In genomic region chr6:37130704-37131103, GRCh38 we compare ENCODE assay signal across 9 cellular contexts. TPM values are rescaled to one million over a fixed set of nuclear protein-coding genes. Genes with fewer than 3 reads are reported as not detected.
DNase-seq lines count a peak whose midpoint lies in the region; ATAC-seq and TF ChIP-seq lines count a peak whose summit lies in the region.
"Had no signal": no experiment of that assay in that cellular context is flagged by ENCODE, and none has a peak within 500 bp of the region (broad histone marks: within the 10 kb centered on the region; RNA-seq: fewer than 3 reads in every experiment).

No MANE protein-coding gene starts in this region.

- peak overlapping the region; percentile 26 for H2AK5ac ChIP-seq in mesenchymal stem cell (ENCODE audit: low read length, severe bottlenecking)

- H3K4ac ChIP-seq in mesenchymal stem cell (ENCODE audit: low read depth in 1 of 2, low read length in 2 of 2), result no peak overlapping the region

- POLR2A ChIA-PET in A673 (lab: Charles Lee; ENCODE audit: low non-redundant PET), result no interaction called here

- H2AFZ ChIP-seq in mesenchymal stem cell (ENCODE audit: low read depth, low read length), result no peak overlapping the region

- H3K9me3 ChIP-seq in duodenal mucosa (ENCODE audit: control insufficient read depth in 1 of 2, low read length in 2 of 2), result no peaks in the 10 kb centered on the region
- no peaks in the 10 kb centered on the region for H3K9me3 ChIP-seq in mesenchymal stem cell (ENCODE audit: control insufficient read depth, low read length)
- no peaks in the 10 kb centered on the region for H3K9me3 ChIP-seq in vagina
- H3K9me3 ChIP-seq in A673 (ENCODE audit: low read depth, low read length, poor library complexity, severe bottlenecking), result no peaks in the 10 kb centered on the region

- no peak overlapping the region for H3K9ac ChIP-seq in duodenal mucosa (ENCODE audit: low read depth in 1 of 2, low read length in 2 of 2)
- no peak overlapping the region for H3K9ac ChIP-seq in mesenchymal stem cell (ENCODE audit: low read length)

- DNase-seq in activated naive CD4-positive, alpha-beta T cell treated with anti-CD3 and anti-CD28 coated beads, Interleukin-2, amount 10 ng/mL, durations not matched to agents 7 days and 5 days, result no peak
- no peak for DNase-seq in activated naive CD4-positive, alpha-beta T cell (lab: John Stamatoyannopoulos, UW)
- DNase-seq in mesenchymal stem cell, result peak; percentile 75
- DNase-seq in vagina (ENCODE audit: extremely low spot score in 2 of 2), result no peak
- no peak for DNase-seq in A673 (ENCODE audit: low spot score)
- no peak for DNase-seq in sciatic nerve (ENCODE audit: low spot score)
- DNase-seq: activated CD4-positive, alpha-beta T cell treated with anti-CD3 and anti-CD28 coated beads, Interleukin-2, amount 50 U/mL, for 1 hour had no signal

- no TSS peak for BruUV-seq in A673 (replicated peaks; lab: Mats Ljungman, UMichigan)

- no peak overlapping the region for H3K4me3 Mint-ChIP-seq in activated naive CD4-positive, alpha-beta T cell treated with anti-CD3 and anti-CD28 coated beads, Interleukin-2, amount 10 ng/mL, durations not matched to agents 7 days and 5 days

- H2BK5ac ChIP-seq in mesenchymal stem cell (ENCODE audit: low read depth, low read length, poor library complexity, severe bottlenecking), result no peak overlapping the region

- H3K4me2 ChIP-seq in mesenchymal stem cell (ENCODE audit: low read length, poor library complexity, severe bottlenecking), result no peak overlapping the region

- peaks cover 40 to 51% of the 10 kb centered on the region in 2 donors for H3K4me1 ChIP-seq in duodenal mucosa (ENCODE audit: control insufficient read depth in 1 of 2, insufficient read depth in 2 of 2, low read length in 2 of 2)
- H3K4me1 ChIP-seq in mesenchymal stem cell (ENCODE audit: control insufficient read depth, insufficient read depth, low read depth, low read length), result peaks cover 39% of the 10 kb centered on the region
- H3K4me1 ChIP-seq in vagina, result peaks cover 40% of the 10 kb centered on the region
- H3K4me1 ChIP-seq in A673 (ENCODE audit: insufficient read depth, low read length, poor library complexity, severe bottlenecking), result peaks cover 19% of the 10 kb centered on the region

- peaks cover 5% of the 10 kb centered on the region for H3K4me1 Mint-ChIP-seq in activated naive CD4-positive, alpha-beta T cell treated with anti-CD3 and anti-CD28 coated beads, Interleukin-2, amount 10 ng/mL, durations not matched to agents 7 days and 5 days

- H3K4me3 ChIP-seq in duodenal mucosa (ENCODE audit: low read depth in 1 of 2, low read length in 2 of 2) (no peak overlapping the region), mesenchymal stem cell (ENCODE audit: insufficient read depth in 1 of 2, low read depth in 1 of 2, low read length in 2 of 2) (no peak overlapping the region), vagina (no peak overlapping the region), A673 (ENCODE audit: low read depth, low read length, poor library complexity, severe bottlenecking) (no peak overlapping the region)

- no peak for ATAC-seq in sciatic nerve
- no peak for ATAC-seq in HG03280 (IDR thresholded peaks at IDR 0.05; ENCODE audit: unreplicated experiment)

- CTCF ChIA-PET in activated naive CD4-positive, alpha-beta T cell treated with anti-CD3 and anti-CD28 coated beads, Interleukin-2, amount 10 ng/mL, durations not matched to agents 7 days and 5 days (lab: Charles Lee), result interaction anchor here (0.7 to 1.2 kb wide), 3 partner anchors 79 to 113 kb away, joined by 3 read pairs; no protein-coding TSS in a partner anchor
- CTCF ChIA-PET in A673 (lab: Charles Lee), result no interaction called here

- TF ChIP-seq CTCF in vagina (IDR thresholded peaks at IDR 0.05) (no peak), A673 (conservative IDR thresholded peaks at IDR 0.05; ENCODE audit: low read depth, low read length) (no peak)

- no peak overlapping the region for H2BK15ac ChIP-seq in mesenchymal stem cell (ENCODE audit: low read depth, poor library complexity, severe bottlenecking)

- H3K27me3 ChIP-seq in duodenal mucosa (ENCODE audit: control insufficient read depth in 1 of 2, insufficient read depth in 2 of 2, low read length in 2 of 2) (no peaks in the 10 kb centered on the region), mesenchymal stem cell (ENCODE audit: control insufficient read depth in 1 of 2, insufficient read depth in 1 of 2, low read length in 2 of 2) (no peaks in the 10 kb centered on the region), vagina (no peaks in the 10 kb centered on the region), A673 (replicated peaks; ENCODE audit: insufficient read depth, low read depth, low read length, poor library complexity) (no peaks in the 10 kb centered on the region)

- H3K27me3 Mint-ChIP-seq in activated naive CD4-positive, alpha-beta T cell treated with anti-CD3 and anti-CD28 coated beads, Interleukin-2, amount 10 ng/mL, durations not matched to agents 7 days and 5 days, result peaks cover 19% of the 10 kb centered on the region

- peak overlapping the region; percentile 33 for H3K27ac Mint-ChIP-seq in activated naive CD4-positive, alpha-beta T cell treated with anti-CD3 and anti-CD28 coated beads, Interleukin-2, amount 10 ng/mL, durations not matched to agents 7 days and 5 days

- no peaks in the 10 kb centered on the region for H3K79me1 ChIP-seq in mesenchymal stem cell (replicated peaks; ENCODE audit: low read length, poor library complexity, severe bottlenecking)

- no peak overlapping the region for H2BK120ac ChIP-seq in mesenchymal stem cell (ENCODE audit: low read depth, low read length)

- intact Hi-C loops in vagina (cut with DNase I), result loop anchor here (5.0 kb wide), 1 partner anchor 42 kb away; the partner anchor contains the start of gene PIM1
- intact Hi-C loops in A673 (cut with micrococcal nuclease; ENCODE audit: unreplicated experiment), result no loop called here
- intact Hi-C loops in sciatic nerve (cut with DNase I), result no loop called here

- no peak overlapping the region for H3K18ac ChIP-seq in mesenchymal stem cell (ENCODE audit: low read depth in 1 of 2, low read length in 2 of 2)

- 0% methylated on average over 1 of the region's 3 CpGs for WGBS in mesenchymal stem cell

- H3K9me3 Mint-ChIP-seq in activated naive CD4-positive, alpha-beta T cell treated with anti-CD3 and anti-CD28 coated beads, Interleukin-2, amount 10 ng/mL, durations not matched to agents 7 days and 5 days, result no peaks in the 10 kb centered on the region

- no peak overlapping the region for H3K23ac ChIP-seq in mesenchymal stem cell (ENCODE audit: low read length in 2 of 2)

- no peak for TF ChIP-seq POLR2A in vagina (IDR thresholded peaks at IDR 0.05)

- peak overlapping the region; percentile 19 for H4K8ac ChIP-seq in mesenchymal stem cell (ENCODE audit: low read length)

- H3K36me3 ChIP-seq in duodenal mucosa (ENCODE audit: control insufficient read depth in 1 of 2, insufficient read depth in 2 of 2, low read length in 2 of 2), result no peaks in the 10 kb centered on the region
- no peaks in the 10 kb centered on the region for H3K36me3 ChIP-seq in mesenchymal stem cell (ENCODE audit: control insufficient read depth in 1 of 2, insufficient read depth in 2 of 2, low read depth in 1 of 2, low read length in 2 of 2)
- no peaks in the 10 kb centered on the region for H3K36me3 ChIP-seq in vagina
- H3K36me3 ChIP-seq in A673 (ENCODE audit: insufficient read depth, low read length, poor library complexity, severe bottlenecking), result no peaks in the 10 kb centered on the region

- H3K14ac ChIP-seq in mesenchymal stem cell (ENCODE audit: low read length in 2 of 2), result no peak overlapping the region

- peak overlapping the region; percentile 15 for H3K27ac ChIP-seq in duodenal mucosa (ENCODE audit: low read depth, low read length)
- no peak overlapping the region for H3K27ac ChIP-seq in mesenchymal stem cell (ENCODE audit: low read length, poor library complexity, severe bottlenecking)
- H3K27ac ChIP-seq in vagina, result peak overlapping the region; percentile 74
- H3K27ac ChIP-seq in A673 (ENCODE audit: low read depth, low read length, poor library complexity, severe bottlenecking), result no peak overlapping the region

- H2BK12ac ChIP-seq in mesenchymal stem cell (ENCODE audit: low read length in 2 of 2), result peak overlapping the region; percentile 6 to 92

- no peaks in the 10 kb centered on the region for H3K36me3 Mint-ChIP-seq in activated naive CD4-positive, alpha-beta T cell treated with anti-CD3 and anti-CD28 coated beads, Interleukin-2, amount 10 ng/mL, durations not matched to agents 7 days and 5 days

- H4K91ac ChIP-seq in mesenchymal stem cell (ENCODE audit: low read length), result no peak overlapping the region

RNA-seq across cellular contexts. Expression of gene PIM1, which starts 39.2 kb away (rescaled TPM):
- polyA plus RNA-seq in mesenchymal stem cell (2013, experiment 1 of 2), result 14.5 TPM
- polyA plus RNA-seq in mesenchymal stem cell (2013, experiment 2 of 2), result 13.6 TPM
- 74.2 TPM for total RNA-seq in vagina
- total RNA-seq in A673 (2021), result 8.9 and 10.6 TPM in 2 replicates
- total RNA-seq in sciatic nerve, result 50.9 TPM

Comparison
In these comparisons a context has a peak if more than half of its experiments do, and no peak if none do; other contexts are left out.
1. H3K27ac ChIP-seq: peak in duodenal mucosa (single experiment) and vagina (single experiment); none in mesenchymal stem cell (single experiment) and A673 (single experiment).